Comparison of ENCODE assay signal across 29 cellular contexts in genomic region chr10:83492004-83492403, GRCh38.
"Had no signal": no experiment of that assay in that cellular context is flagged by ENCODE, and none has a peak within 500 bp of the region (broad histone marks: within the 10 kb centered on the region; RNA-seq: fewer than 3 reads in every experiment).

No MANE protein-coding gene starts in this region.

- H3K4me3 ChIP-seq: ascending aorta, breast epithelium, cardiac muscle cell, coronary artery, dorsolateral prefrontal cortex, esophagus muscularis mucosa, gastrocnemius medialis, heart left ventricle had no signal

- H3K27ac ChIP-seq: ascending aorta, breast epithelium, cardiac muscle cell, coronary artery, dorsolateral prefrontal cortex, esophagus muscularis mucosa, foreskin keratinocyte, gastrocnemius medialis, heart left ventricle, VCaP had no signal

- DNase-seq: activated CD4-positive, alpha-beta T cell treated with anti-CD3 and anti-CD28 coated beads for 1 hour; activated CD4-positive, alpha-beta T cell treated with anti-CD3 and anti-CD28 coated beads for 4 hours; activated CD4-positive, alpha-beta T cell treated with anti-CD3 and anti-CD28 coated beads, Interleukin-2, amount 10 ng/mL, durations not matched to agents 7 days and 5 days; activated CD4-positive, alpha-beta T cell treated with anti-CD3 and anti-CD28 coated beads, Interleukin-2, amount 50 U/mL, for 4 hours; activated CD8-positive, alpha-beta memory T cell treated with anti-CD3 and anti-CD28 coated beads, Interleukin-2, amount 10 ng/mL, durations not matched to agents 7 days and 5 days; activated CD8-positive, alpha-beta memory T cell treated with anti-CD3 and anti-CD28 coated beads, Interleukin-2, amount 50 U/mL, for 4 hours; activated CD8-positive, alpha-beta T cell treated with anti-CD3 and anti-CD28 coated beads for 36 hours; activated effector memory CD4-positive, alpha-beta T cell treated with anti-CD3 and anti-CD28 coated beads, Interleukin-2, amount 50 U/mL, for 16 hours; activated naive CD4-positive, alpha-beta T cell treated with anti-CD3 and anti-CD28 coated beads for 36 hours; activated naive CD8-positive, alpha-beta T cell treated with anti-CD3 and anti-CD28 coated beads, Interleukin-2, amount 10 ng/mL, durations not matched to agents 7 days and 5 days; activated T-cell treated with anti-CD3 and anti-CD28 coated beads, Interleukin-2, amount 50 U/mL, for 1 hour; activated T-cell treated with anti-CD3 and anti-CD28 coated beads, Interleukin-2, amount 50 U/mL, for 48 hours; dorsolateral prefrontal cortex; effector memory CD4-positive, alpha-beta T cell; erythroblast; foreskin keratinocyte; gastrocnemius medialis; glutamatergic neuron; heart left ventricle; hypothalamus; T-helper 2 cell had no signal

- H3K9me3 ChIP-seq: ascending aorta, breast epithelium, esophagus muscularis mucosa, gastrocnemius medialis, heart left ventricle had no signal

- ATAC-seq: activated CD8-positive, alpha-beta memory T cell treated with anti-CD3 and anti-CD28 coated beads, Interleukin-2, amount 10 ng/mL, durations not matched to agents 7 days and 5 days; activated CD8-positive, alpha-beta T cell treated with anti-CD3 and anti-CD28 coated beads for 36 hours; activated naive CD4-positive, alpha-beta T cell treated with anti-CD3 and anti-CD28 coated beads, Interleukin-2, amount 50 U/mL, for 72 hours; foreskin keratinocyte; gastrocnemius medialis; heart left ventricle; WTC11 had no signal

- H3K4me1 ChIP-seq: ascending aorta, breast epithelium, esophagus muscularis mucosa, foreskin keratinocyte, gastrocnemius medialis, heart left ventricle had no signal

- H3K27me3 ChIP-seq: ascending aorta, breast epithelium, cardiac muscle cell, dorsolateral prefrontal cortex, esophagus muscularis mucosa, foreskin keratinocyte, gastrocnemius medialis, heart left ventricle had no signal

- H3K36me3 ChIP-seq: ascending aorta, breast epithelium, cardiac muscle cell, esophagus muscularis mucosa, gastrocnemius medialis, heart left ventricle had no signal
